14 cellular contexts compared by ENCODE assay signal in the genomic region with DNA sequence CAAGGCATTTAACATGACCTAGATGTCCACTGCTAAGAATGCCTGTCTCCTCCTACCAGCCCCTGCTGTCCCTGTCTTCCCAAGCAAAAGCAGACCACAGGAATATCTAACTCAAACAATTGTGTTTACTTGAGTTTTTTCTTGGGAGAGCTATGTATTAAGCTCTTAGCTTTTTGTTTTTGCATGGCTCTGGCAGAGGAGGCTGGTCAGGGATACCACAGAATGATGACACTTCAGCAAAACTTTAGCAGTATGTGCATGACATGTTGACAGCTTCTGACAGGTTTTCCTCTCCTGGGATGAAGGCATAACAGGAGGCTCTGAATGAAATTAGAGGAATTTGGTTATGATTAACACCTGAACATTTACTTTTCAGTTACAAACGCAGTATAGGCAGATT. TPM values are rescaled to one million over a fixed set of nuclear protein-coding genes. Genes with fewer than 3 reads are reported as not detected.
A peak's percentile ranks its signal among the peaks of the same experiment; 100 is the strongest.
DNase-seq lines count a peak whose midpoint lies in the region; ATAC-seq, FAIRE-seq and TF ChIP-seq lines count a peak whose summit lies in the region.
"Had no signal": no experiment of that assay in that cellular context is flagged by ENCODE, and none has a peak within 500 bp of the region (broad histone marks: within the 10 kb centered on the region; RNA-seq: fewer than 3 reads in every experiment).

No MANE protein-coding gene starts in this region.

- no peak overlapping the region for H2BK15ac ChIP-seq in IMR-90 (ENCODE audit: low read depth, low read length)

- dilution Hi-C loops in IMR-90 (cut with HindIII; ENCODE audit: low sequenced_read_pairs, unreplicated experiment), result no loop called here

- no peak overlapping the region for H2AK5ac ChIP-seq in IMR-90 (ENCODE audit: low read depth, low read length)

- WGBS in IMR-90 (ENCODE audit: extremely low coverage in 2 of 2, insufficient read length in 1 of 2), 2 experiments, result no CpG with 5 or more reads among the region's 1 CpG
- 72% methylated on average over 1 of the region's 1 CpG for WGBS in HepG2 (ENCODE audit: low lambda C conversion rate)

- H4K91ac ChIP-seq in IMR-90 (ENCODE audit: insufficient read depth, low read depth, low read length), result no peak overlapping the region

- CTCF ChIA-PET in IMR-90 (lab: Yijun Ruan, JAX) (no interaction called here), HepG2 (lab: Yijun Ruan, JAX; ENCODE audit: low intra/inter-chr PET ratio, low total read pairs) (no interaction called here)

- peak overlapping the region; percentile 54 for H3K4me3 Mint-ChIP-seq in activated naive CD8-positive, alpha-beta T cell treated with anti-CD3 and anti-CD28 coated beads, Interleukin-2, amount 10 ng/mL, durations not matched to agents 7 days and 5 days
- no peak overlapping the region for H3K4me3 Mint-ChIP-seq in neural progenitor cell

- H3K27ac ChIP-seq in BLaER1 (no peak overlapping the region), IMR-90 (ENCODE audit: insufficient read depth, low read length) (no peak overlapping the region), HepG2 (ENCODE audit: extremely low read length, insufficient read depth, low read length) (no peak overlapping the region), neural progenitor cell (no peak overlapping the region)
- H3K27ac ChIP-seq: breast epithelium, thoracic aorta had no signal

- H3K36me3 Mint-ChIP-seq in activated naive CD8-positive, alpha-beta T cell treated with anti-CD3 and anti-CD28 coated beads, Interleukin-2, amount 10 ng/mL, durations not matched to agents 7 days and 5 days, result peaks cover 32% of the 10 kb centered on the region
- H3K36me3 Mint-ChIP-seq in neural progenitor cell, result peaks cover 16% of the 10 kb centered on the region

- H3K27me3 Mint-ChIP-seq in activated naive CD8-positive, alpha-beta T cell treated with anti-CD3 and anti-CD28 coated beads, Interleukin-2, amount 10 ng/mL, durations not matched to agents 7 days and 5 days, result no peaks in the 10 kb centered on the region
- peaks cover 3% of the 10 kb centered on the region for H3K27me3 Mint-ChIP-seq in neural progenitor cell (ENCODE audit: insufficient read depth, low read depth)
- H3K27me3 Mint-ChIP-seq: memory B cell had no signal

- H3K4me2 ChIP-seq in BLaER1 (peak overlapping the region; percentile 73), IMR-90 (ENCODE audit: low read depth, low read length) (no peak overlapping the region), HepG2 (ENCODE audit: low read depth, low read length) (no peak overlapping the region), neural progenitor cell (no peak overlapping the region)

- peak; percentile 42 for DNase-seq in IMR-90
- no peak for DNase-seq in activated naive CD8-positive, alpha-beta T cell treated with anti-CD3 and anti-CD28 coated beads, Interleukin-2, amount 10 ng/mL, durations not matched to agents 7 days and 5 days
- DNase-seq in HepG2 (ENCODE audit: low spot score), result no peak
- DNase-seq in neural progenitor cell (ENCODE audit: low spot score), result no peak
- DNase-seq in NOMO-1 (lab: John Stamatoyannopoulos, UW; ENCODE audit: unreplicated experiment in 2 of 2), result no peak
- DNase-seq: hypothalamus, NCI-H2171, retina had no signal

- no peak overlapping the region for H2BK120ac ChIP-seq in IMR-90 (ENCODE audit: low read depth, low read length)

- TF ChIP-seq EP300 in HepG2 (IDR thresholded peaks at IDR 0.05; ENCODE audit: low read depth in 2 of 2, low read length in 2 of 2) (no peak), HepG2 (CRISPR knock-in tag; IDR thresholded peaks at IDR 0.05; ENCODE audit: borderline replicate concordance) (no peak)

- ATAC-seq in IMR-90 (ENCODE audit: low read depth), result peak; percentile 80
- ATAC-seq in activated naive CD8-positive, alpha-beta T cell treated with anti-CD3 and anti-CD28 coated beads, Interleukin-2, amount 10 ng/mL, durations not matched to agents 7 days and 5 days (ENCODE audit: low read depth), result no peak
- peak; percentile 32; the same call in 1 of the 3 replicates for ATAC-seq in HepG2
- ATAC-seq in GM18907 (IDR thresholded peaks at IDR 0.05; ENCODE audit: unreplicated experiment), result no peak
- no peak for ATAC-seq in GM18505 (IDR thresholded peaks at IDR 0.05; ENCODE audit: unreplicated experiment)

- TF ChIP-seq CTCF in IMR-90 (conservative IDR thresholded peaks at IDR 0.05; ENCODE audit: low read depth, low read length) (no peak), HepG2 (CRISPR knock-in tag; IDR thresholded peaks at IDR 0.05) (no peak), neural progenitor cell (IDR thresholded peaks at IDR 0.05) (no peak)

- H3K9ac ChIP-seq in BLaER1 (no peak overlapping the region), IMR-90 (ENCODE audit: low read depth, low read length) (no peak overlapping the region), HepG2 (ENCODE audit: insufficient read depth, low read depth, low read length) (no peak overlapping the region), neural progenitor cell (no peak overlapping the region)

- intact Hi-C loops in IMR-90 (cut with micrococcal nuclease) (no loop called here), HepG2 (cut with micrococcal nuclease; ENCODE audit: unreplicated experiment) (no loop called here)

- POLR2A ChIA-PET in IMR-90 (lab: Charles Lee; ENCODE audit: unreplicated experiment) (interaction anchor here (0.6 kb wide), 1 partner anchor 127 kb away, joined by 3 read pairs; no protein-coding TSS in a partner anchor), HepG2 (lab: Yijun Ruan, JAX) (interaction anchor here (0.6 kb wide), 1 partner anchor 126 kb away, joined by 5 read pairs; a partner anchor contains a TSS)
- POLR2A ChIA-PET in activated naive CD8-positive, alpha-beta T cell treated with anti-CD3 and anti-CD28 coated beads, Interleukin-2, amount 10 ng/mL, durations not matched to agents 7 days and 5 days (lab: Charles Lee), result interaction anchor here (1.0 to 1.2 kb wide), 2 partner anchors 13 to 16 kb away, joined by 3 to 4 read pairs; no protein-coding TSS in a partner anchor

- H3K79me2 ChIP-seq in HepG2 (ENCODE audit: insufficient read depth, low read length) (peaks cover 97% of the 10 kb centered on the region), neural progenitor cell (ENCODE audit: low read depth) (peaks cover 100% of the 10 kb centered on the region)

- H4K20me1 ChIP-seq in BLaER1, result peaks cover 100% of the 10 kb centered on the region
- peaks cover 98% of the 10 kb centered on the region for H4K20me1 ChIP-seq in IMR-90 (ENCODE audit: insufficient read depth, low read length)
- peaks cover 98% of the 10 kb centered on the region for H4K20me1 ChIP-seq in HepG2 (ENCODE audit: insufficient read depth, low read length)
- peaks cover 100% of the 10 kb centered on the region for H4K20me1 ChIP-seq in neural progenitor cell (ENCODE audit: low read depth)

- H2AFZ ChIP-seq in IMR-90 (replicated peaks; ENCODE audit: low read length, poor library complexity) (no peak overlapping the region), HepG2 (ENCODE audit: low read length) (no peak overlapping the region), neural progenitor cell (replicated peaks) (no peak overlapping the region)

- H3K56ac ChIP-seq in IMR-90 (ENCODE audit: extremely low read depth, insufficient read depth, low read length), result no peak overlapping the region

- no peak overlapping the region for H3K18ac ChIP-seq in IMR-90 (ENCODE audit: low read depth, low read length)

- no peak overlapping the region for H3K4me3 ChIP-seq in BLaER1
- no peak overlapping the region for H3K4me3 ChIP-seq in IMR-90 (ENCODE audit: insufficient read depth, low read depth, low read length)
- no peak overlapping the region for H3K4me3 ChIP-seq in HepG2 (replicated peaks in 1 of 3; ENCODE audit: insufficient read depth in 1 of 3, low read depth in 2 of 3, low read length in 3 of 3)
- H3K4me3 ChIP-seq in neural progenitor cell, result no peak overlapping the region
- H3K4me3 ChIP-seq: breast epithelium, thoracic aorta had no signal

- H3K14ac ChIP-seq in IMR-90 (replicated peaks; ENCODE audit: low read depth, low read length), result no peak overlapping the region

- H3K36me3 ChIP-seq in BLaER1 (peaks cover 62% of the 10 kb centered on the region), IMR-90 (ENCODE audit: control insufficient read depth, insufficient read depth, low read length) (peaks cover 8% of the 10 kb centered on the region), HepG2 (replicated peaks in 1 of 2; ENCODE audit: control insufficient read depth in 1 of 2, insufficient read depth in 2 of 2, low read length in 2 of 2) (peaks cover 6 to 31% of the 10 kb centered on the region in 2 experiments), neural progenitor cell (peaks cover 12% of the 10 kb centered on the region)
- H3K36me3 ChIP-seq: breast epithelium had no signal

- TF ChIP-seq POLR2A in IMR-90 (IDR thresholded peaks at IDR 0.05; ENCODE audit: low read depth, low read length), result no peak
- TF ChIP-seq POLR2A in HepG2 (IDR thresholded peaks at IDR 0.05; ENCODE audit: insufficient read depth in 1 of 2, low read depth in 2 of 2, low read length in 2 of 2), result 0 out of 4 replicates have a peak, but pooled peaks of 1 of the 2 experiments have one; percentile 29
- TF ChIP-seq POLR2A in GM18505 (IDR thresholded peaks at IDR 0.05; ENCODE audit: borderline replicate concordance, extremely low read depth, insufficient read depth, insufficient read length), result no peak

- H2AK9ac ChIP-seq in IMR-90 (replicated peaks; ENCODE audit: low read depth, low read length, poor library complexity), result no peak overlapping the region

- H2BK5ac ChIP-seq in IMR-90 (ENCODE audit: low read depth, low read length, poor library complexity, severe bottlenecking), result peak overlapping the region; percentile 60

- H3K9me3 ChIP-seq in BLaER1 (no peaks in the 10 kb centered on the region), IMR-90 (ENCODE audit: control insufficient read depth, insufficient read depth, low read length) (no peaks in the 10 kb centered on the region), HepG2 (ENCODE audit: low read length) (no peaks in the 10 kb centered on the region), neural progenitor cell (ENCODE audit: low read depth) (no peaks in the 10 kb centered on the region)
- H3K9me3 ChIP-seq: breast epithelium, thoracic aorta had no signal

- H3K4me1 Mint-ChIP-seq in activated naive CD8-positive, alpha-beta T cell treated with anti-CD3 and anti-CD28 coated beads, Interleukin-2, amount 10 ng/mL, durations not matched to agents 7 days and 5 days, result peaks cover 68% of the 10 kb centered on the region
- H3K4me1 Mint-ChIP-seq in neural progenitor cell, result peaks cover 15% of the 10 kb centered on the region

- peaks cover 13% of the 10 kb centered on the region for H3F3A ChIP-seq in neural progenitor cell (ENCODE audit: low read depth)

- no peak overlapping the region for H3K4ac ChIP-seq in IMR-90 (ENCODE audit: low read depth, low read length)

- no peak for FAIRE-seq in HepG2 (lab: Jason Lieb, UNC)

- peak overlapping the region; percentile 75 for H3K27ac Mint-ChIP-seq in activated naive CD8-positive, alpha-beta T cell treated with anti-CD3 and anti-CD28 coated beads, Interleukin-2, amount 10 ng/mL, durations not matched to agents 7 days and 5 days
- H3K27ac Mint-ChIP-seq in neural progenitor cell, result no peak overlapping the region

- H4K5ac ChIP-seq in IMR-90 (ENCODE audit: low read depth, low read length), result no peak overlapping the region

- no peak overlapping the region for H2BK20ac ChIP-seq in IMR-90 (ENCODE audit: low read depth, low read length)

- no peaks in the 10 kb centered on the region for H3K9me3 Mint-ChIP-seq in activated naive CD8-positive, alpha-beta T cell treated with anti-CD3 and anti-CD28 coated beads, Interleukin-2, amount 10 ng/mL, durations not matched to agents 7 days and 5 days
- no peaks in the 10 kb centered on the region for H3K9me3 Mint-ChIP-seq in neural progenitor cell
- H3K9me3 Mint-ChIP-seq: memory B cell had no signal

- H3K4me1 ChIP-seq in BLaER1, result peaks cover 62% of the 10 kb centered on the region
- H3K4me1 ChIP-seq in IMR-90 (ENCODE audit: control insufficient read depth, insufficient read depth, low read length), result peaks cover 12% of the 10 kb centered on the region
- H3K4me1 ChIP-seq in HepG2 (ENCODE audit: insufficient read depth, low read length), result peaks cover 88% of the 10 kb centered on the region
- H3K4me1 ChIP-seq in neural progenitor cell, result peaks cover 10% of the 10 kb centered on the region

- H3K9me1 ChIP-seq in IMR-90 (ENCODE audit: insufficient read depth, low read length), result peaks cover 25% of the 10 kb centered on the region

- in situ Hi-C loops in IMR-90 (cut with MboI; ENCODE audit: low sequenced_read_pairs) (no loop called here), HepG2 (cut with HindIII; ENCODE audit: extremely low pct_ligation_motif_present, low pct_unique_long_range_greater_than_20kb) (no loop called here)

- no TSS peak for BruUV-seq in IMR-90 (replicated peaks; lab: Mats Ljungman, UMichigan)
- no TSS peak for BruUV-seq in HepG2 (replicated peaks; lab: Mats Ljungman, UMichigan)

- TF ChIP-seq RAD21 in IMR-90 (IDR thresholded peaks at IDR 0.05; ENCODE audit: low read length) (no peak), HepG2 (CRISPR knock-in tag; IDR thresholded peaks at IDR 0.05) (no peak)

- H3K79me1 ChIP-seq in IMR-90 (ENCODE audit: low read depth in 1 of 2, low read length in 2 of 2), result peaks cover 0 to 50% of the 10 kb centered on the region in 2 experiments; a peak in 2 of 4 replicates

- no peaks in the 10 kb centered on the region for H3K27me3 ChIP-seq in BLaER1
- no peaks in the 10 kb centered on the region for H3K27me3 ChIP-seq in IMR-90 (ENCODE audit: control insufficient read depth, insufficient read depth, low read length)
- no peaks in the 10 kb centered on the region for H3K27me3 ChIP-seq in HepG2 (ENCODE audit: control insufficient read depth in 1 of 2, insufficient read depth in 2 of 2, low read length in 2 of 2)
- no peaks in the 10 kb centered on the region for H3K27me3 ChIP-seq in neural progenitor cell
- H3K27me3 ChIP-seq: breast epithelium had no signal

- H4K8ac ChIP-seq in IMR-90 (ENCODE audit: low read depth in 2 of 2, low read length in 2 of 2), result no peak overlapping the region

- no peak overlapping the region for H3K23ac ChIP-seq in IMR-90 (ENCODE audit: low read depth, low read length)

RNA-seq across cellular contexts. Expression of a gene that starts 6.9 kb away (rescaled TPM):
- 255 and 369 TPM in 2 replicates for total RNA-seq in IMR-90 (2012; rRNA removed)
- 267 and 285 TPM in 2 replicates for polyA plus RNA-seq in IMR-90 (2012; rRNA removed)
- polyA plus RNA-seq in IMR-90 (2012; cell fraction: cytosol; rRNA removed), result 145 and 287 TPM in 2 replicates
- 57.9 and 235 TPM in 2 replicates for polyA plus RNA-seq in IMR-90 (2012; cell fraction: nucleus; rRNA removed; ENCODE audit: low replicate concordance)
- 100 to 1,000 TPM; 426 to 431 TPM for total RNA-seq in activated naive CD8-positive, alpha-beta T cell treated with anti-CD3 and anti-CD28 coated beads, Interleukin-2, amount 10 ng/mL, durations not matched to agents 7 days and 5 days
- total RNA-seq in HepG2 (2016; rRNA removed; fragmentation: Illumina TruSeq; extraction: Trizol), result 220 and 412 TPM in 2 replicates
- total RNA-seq in HepG2 (2016; cell fraction: cytosol; rRNA removed; fragmentation: Illumina TruSeq; extraction: Trizol; ENCODE audit: low read depth), result 49.6 and 57.4 TPM in 2 replicates
- 229 and 414 TPM in 2 replicates for total RNA-seq in HepG2 (2016; cell fraction: insoluble cytoplasmic fraction; rRNA removed; fragmentation: Illumina TruSeq; extraction: Trizol)
- 85.8 and 89.3 TPM in 2 replicates for total RNA-seq in HepG2 (2016; cell fraction: membrane; rRNA removed; fragmentation: Illumina TruSeq; extraction: Trizol)
- total RNA-seq in HepG2 (2016; cell fraction: nucleus; rRNA removed; fragmentation: Illumina TruSeq; extraction: Trizol), result 296 and 323 TPM in 2 replicates
- 445 and 468 TPM in 2 replicates for polyA plus RNA-seq in HepG2 (2011; rRNA removed)
- 286 and 485 TPM in 2 replicates for polyA plus RNA-seq in HepG2 (2011; cell fraction: cytosol; rRNA removed)
- 231 and 241 TPM in 2 replicates for polyA plus RNA-seq in HepG2 (2011; cell fraction: nucleus; rRNA removed)
- polyA plus RNA-seq in HepG2 (2012), result 423 and 441 TPM in 2 replicates
- polyA plus RNA-seq in HepG2 (2016; cell fraction: cytosol; fragmentation: Illumina TruSeq; extraction: Trizol; ENCODE audit: low read depth), result 62.2 and 68.0 TPM in 2 replicates
- 213 and 227 TPM in 2 replicates for polyA plus RNA-seq in HepG2 (2016; cell fraction: insoluble cytoplasmic fraction; fragmentation: Illumina TruSeq; extraction: Trizol; ENCODE audit: low read depth)
- polyA plus RNA-seq in HepG2 (2016; cell fraction: membrane; fragmentation: Illumina TruSeq; extraction: Trizol; ENCODE audit: low read depth), result 53.8 and 54.1 TPM in 2 replicates
- 552 and 556 TPM in 2 replicates for polyA plus RNA-seq in HepG2 (2016; cell fraction: nucleus; fragmentation: Illumina TruSeq; extraction: Trizol; ENCODE audit: insufficient read depth, low read depth)
- 536 and 564 TPM in 2 replicates for polyA minus RNA-seq in HepG2 (2011; rRNA and poly(A)+ RNA removed; ENCODE audit: low replicate concordance)
- polyA minus RNA-seq in HepG2 (2011; cell fraction: cytosol; rRNA and poly(A)+ RNA removed), result 151 and 170 TPM in 2 replicates
- polyA minus RNA-seq in HepG2 (2011; cell fraction: nucleus; rRNA and poly(A)+ RNA removed), result 151 and 168 TPM in 2 replicates
- total RNA-seq in neural progenitor cell (ENCODE audit: low replicate concordance), result 256 and 318 TPM in 2 replicates

RNA-seq across cellular contexts. Expression of a gene that starts 41.1 kb away (rescaled TPM):
- total RNA-seq in IMR-90 (2012; rRNA removed), result 34.4 and 36.4 TPM in 2 replicates
- polyA plus RNA-seq in IMR-90 (2012; rRNA removed), result 13.2 and 16.3 TPM in 2 replicates
- polyA plus RNA-seq in IMR-90 (2012; cell fraction: cytosol; rRNA removed), result 7.6 TPM in 2 replicates
- 23.2 and 32.5 TPM in 2 replicates for polyA plus RNA-seq in IMR-90 (2012; cell fraction: nucleus; rRNA removed; ENCODE audit: low replicate concordance)
- total RNA-seq in activated naive CD8-positive, alpha-beta T cell treated with anti-CD3 and anti-CD28 coated beads, Interleukin-2, amount 10 ng/mL, durations not matched to agents 7 days and 5 days, result 10 to 100 TPM; 43.5 to 43.8 TPM
- 0.79 and 1.1 TPM in 2 replicates for total RNA-seq in HepG2 (2016; rRNA removed; fragmentation: Illumina TruSeq; extraction: Trizol)
- 0.10 and 0.44 TPM in 2 replicates for total RNA-seq in HepG2 (2016; cell fraction: cytosol; rRNA removed; fragmentation: Illumina TruSeq; extraction: Trizol; ENCODE audit: low read depth)
- 0.82 and 1.00 TPM in 2 replicates for total RNA-seq in HepG2 (2016; cell fraction: insoluble cytoplasmic fraction; rRNA removed; fragmentation: Illumina TruSeq; extraction: Trizol)
- 0.55 and 0.80 TPM in 2 replicates for total RNA-seq in HepG2 (2016; cell fraction: membrane; rRNA removed; fragmentation: Illumina TruSeq; extraction: Trizol)
- 0.65 and 1.0 TPM in 2 replicates for total RNA-seq in HepG2 (2016; cell fraction: nucleus; rRNA removed; fragmentation: Illumina TruSeq; extraction: Trizol)
- 0.44 and 0.64 TPM in 2 replicates for polyA plus RNA-seq in HepG2 (2011; rRNA removed)
- polyA plus RNA-seq in HepG2 (2011; cell fraction: cytosol; rRNA removed), result 0.23 and 0.36 TPM in 2 replicates
- 1.2 and 1.3 TPM in 2 replicates for polyA plus RNA-seq in HepG2 (2011; cell fraction: nucleus; rRNA removed)
- polyA plus RNA-seq in HepG2 (2012), result 0.48 and 0.68 TPM in 2 replicates
- polyA plus RNA-seq in HepG2 (2016; cell fraction: cytosol; fragmentation: Illumina TruSeq; extraction: Trizol; ENCODE audit: low read depth), result 0.08 TPM in 2 replicates
- 0.69 and 0.75 TPM in 2 replicates for polyA plus RNA-seq in HepG2 (2016; cell fraction: insoluble cytoplasmic fraction; fragmentation: Illumina TruSeq; extraction: Trizol; ENCODE audit: low read depth)
- 0.34 and 0.46 TPM in 2 replicates for polyA plus RNA-seq in HepG2 (2016; cell fraction: membrane; fragmentation: Illumina TruSeq; extraction: Trizol; ENCODE audit: low read depth)
- polyA plus RNA-seq in HepG2 (2016; cell fraction: nucleus; fragmentation: Illumina TruSeq; extraction: Trizol; ENCODE audit: insufficient read depth, low read depth), result 1.3 and 1.4 TPM in 2 replicates
- polyA minus RNA-seq in HepG2 (2011; rRNA and poly(A)+ RNA removed; ENCODE audit: low replicate concordance), result 1.4 and 10.5 TPM in 2 replicates
- polyA minus RNA-seq in HepG2 (2011; cell fraction: cytosol; rRNA and poly(A)+ RNA removed), result 0.40 and 0.97 TPM in 2 replicates
- polyA minus RNA-seq in HepG2 (2011; cell fraction: nucleus; rRNA and poly(A)+ RNA removed), result 0.75 and 0.77 TPM in 2 replicates
- 17.3 and 24.0 TPM in 2 replicates for total RNA-seq in neural progenitor cell (ENCODE audit: low replicate concordance)

Comparison
In these comparisons a context has a peak if more than half of its experiments do, and no peak if none do; other contexts are left out.
1. ATAC-seq: peak in IMR-90 (single experiment) and HepG2 (single experiment); none in activated naive CD8-positive, alpha-beta T cell treated with anti-CD3 and anti-CD28 coated beads, Interleukin-2, amount 10 ng/mL, durations not matched to agents 7 days and 5 days (single experiment), GM18907 (single experiment) and GM18505 (single experiment).